29 cellular contexts compared by ENCODE assay signal in the genomic region with DNA sequence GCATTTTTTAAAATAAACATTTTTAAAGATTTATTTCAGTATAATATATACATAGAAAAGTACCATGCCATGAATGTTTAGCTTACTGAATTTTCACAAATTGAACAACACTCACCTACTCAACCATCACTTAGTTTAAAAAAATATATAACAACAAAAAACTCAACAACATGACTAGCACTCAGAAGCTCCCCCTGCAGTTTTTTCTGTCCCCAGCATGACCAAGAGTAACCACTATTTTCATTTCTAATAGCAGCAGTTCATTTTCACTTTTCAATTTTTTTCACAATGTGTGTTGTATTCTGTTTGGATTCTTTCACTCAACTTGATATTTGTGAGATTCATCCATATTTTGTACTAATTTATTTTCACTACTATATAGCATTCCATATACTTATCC.
A peak's percentile ranks its signal among the peaks of the same experiment; 100 is the strongest.
DNase-seq lines count a peak whose midpoint lies in the region; ATAC-seq, FAIRE-seq and TF ChIP-seq lines count a peak whose summit lies in the region.
"Had no signal": no experiment of that assay in that cellular context is flagged by ENCODE, and none has a peak within 500 bp of the region (broad histone marks: within the 10 kb centered on the region; RNA-seq: fewer than 3 reads in every experiment).

No MANE protein-coding gene starts in this region.

- H3K27ac ChIP-seq in K562 (ENCODE audit: extremely low read depth, low read depth, low read length) (no peak overlapping the region), osteoblast (ENCODE audit: low read depth, low read length) (no peak overlapping the region)
- H3K27ac ChIP-seq: 22Rv1, BLaER1, GM23248 had no signal

- H3K79me2 ChIP-seq in K562 (ENCODE audit: control insufficient read depth, insufficient read depth, low read length) = no peaks in the 10 kb centered on the region
- no peaks in the 10 kb centered on the region for H3K79me2 ChIP-seq in osteoblast (ENCODE audit: insufficient read depth, low read length)

- H3K4me2 ChIP-seq in K562 (ENCODE audit: insufficient read depth, low read length) (no peak overlapping the region), osteoblast (ENCODE audit: insufficient read depth, low read length) (no peak overlapping the region)
- H3K4me2 ChIP-seq: BLaER1, SK-N-SH had no signal

- H3K27me3 ChIP-seq in K562 (ENCODE audit: control insufficient read depth in 2 of 2, insufficient read depth in 2 of 2, low read length in 2 of 2) = no peaks in the 10 kb centered on the region
- no peaks in the 10 kb centered on the region for H3K27me3 ChIP-seq in osteoblast (ENCODE audit: insufficient read depth, low read length)
- H3K27me3 ChIP-seq: BLaER1 had no signal

- H3K27me3 Mint-ChIP-seq in stimulated activated naive CD8-positive, alpha-beta T cell treated with anti-CD3 and anti-CD28 coated beads, Interleukin-15, Interleukin-2, amounts not matched to agents 100 ng/mL and 50 ng/mL, for 24 hours = no peaks in the 10 kb centered on the region

- TF ChIP-seq CTCF in K562 (IDR thresholded peaks at IDR 0.05 in 2 of 3, conservative IDR thresholded peaks at IDR 0.05 in 1 of 3; ENCODE audit: insufficient read depth in 2 of 3, low read depth in 1 of 3, low read length in 3 of 3) = peak; percentile 24 to 53 (median 25); a peak in 3 of 6 replicates
- TF ChIP-seq CTCF in osteoblast (IDR thresholded peaks at IDR 0.05; ENCODE audit: extremely low read depth, low read depth, low read length) = no peak

- no peak for TF ChIP-seq EP300 in K562 (IDR thresholded peaks at IDR 0.05; ENCODE audit: low read length)

- peaks cover 5 to 17% of the 10 kb centered on the region in 2 experiments for H3K4me1 ChIP-seq in K562 (replicated peaks in 1 of 2; ENCODE audit: control insufficient read depth in 2 of 2, insufficient read depth in 2 of 2, low read length in 2 of 2)
- no peaks in the 10 kb centered on the region for H3K4me1 ChIP-seq in osteoblast (ENCODE audit: insufficient read depth, low read length)

- no peak for TF ChIP-seq POLR2A in K562 (conservative IDR thresholded peaks at IDR 0.05)

- H3K36me3 ChIP-seq in K562 (ENCODE audit: control insufficient read depth, insufficient read depth, low read length) = no peaks in the 10 kb centered on the region
- no peaks in the 10 kb centered on the region for H3K36me3 ChIP-seq in osteoblast (ENCODE audit: insufficient read depth, low read length)
- H3K36me3 ChIP-seq: BLaER1 had no signal

- H3K36me3 Mint-ChIP-seq in stimulated activated naive CD8-positive, alpha-beta T cell treated with anti-CD3 and anti-CD28 coated beads, Interleukin-15, Interleukin-2, amounts not matched to agents 100 ng/mL and 50 ng/mL, for 24 hours (ENCODE audit: low read depth) = no peaks in the 10 kb centered on the region
- H3K36me3 Mint-ChIP-seq: CD8-positive, alpha-beta memory T cell had no signal

- intact Hi-C loops in K562 (cut with micrococcal nuclease) = loop anchor here (5.0 kb wide), 1 partner anchor 55 kb away; no protein-coding TSS in a partner anchor

- H3K4me1 Mint-ChIP-seq in stimulated activated naive CD8-positive, alpha-beta T cell treated with anti-CD3 and anti-CD28 coated beads, Interleukin-15, Interleukin-2, amounts not matched to agents 100 ng/mL and 50 ng/mL, for 24 hours (ENCODE audit: low read depth) = peaks cover 7% of the 10 kb centered on the region

- H3K27ac Mint-ChIP-seq in stimulated activated naive CD8-positive, alpha-beta T cell treated with anti-CD3 and anti-CD28 coated beads, Interleukin-15, Interleukin-2, amounts not matched to agents 100 ng/mL and 50 ng/mL, for 24 hours = peak overlapping the region; percentile 5
- H3K27ac Mint-ChIP-seq: CD8-positive, alpha-beta memory T cell had no signal

- TF ChIP-seq RAD21 in K562 (CRISPR knock-in tag; conservative IDR thresholded peaks at IDR 0.05 in 1 of 2, IDR thresholded peaks at IDR 0.05 in 1 of 2) = peak; percentile 10 to 34; a peak in 1 of 4 replicates

- no TSS peak for BruUV-seq in K562 (replicated peaks; lab: Mats Ljungman, UMichigan)

- H4K20me1 ChIP-seq in K562 (replicated peaks; ENCODE audit: control insufficient read depth, insufficient read depth, low read length) = no peaks in the 10 kb centered on the region
- H4K20me1 ChIP-seq in osteoblast (ENCODE audit: insufficient read depth, low read length) = no peaks in the 10 kb centered on the region
- H4K20me1 ChIP-seq: BLaER1 had no signal

- DNase-seq in stimulated activated naive CD8-positive, alpha-beta T cell treated with anti-CD3 and anti-CD28 coated beads, Interleukin-15, Interleukin-2, amounts not matched to agents 100 U/mL and 50 U/mL, for 24 hours = no peak
- DNase-seq in NAMALWA (ENCODE audit: low spot score) (peak; percentile 21), K562 (ENCODE audit: extremely low read depth in 1 of 4, low spot score in 3 of 4) (peak in 2 of 4 experiments; percentile 24), NOMO-1 treated with dmso at 0.1 percent for 144 hours (lab: John Stamatoyannopoulos, UW; ENCODE audit: unreplicated experiment) (no peak), NOMO-1 treated with DMSO at 0.1 percent for 48 hours (lab: John Stamatoyannopoulos, UW; ENCODE audit: unreplicated experiment) (no peak), osteoblast (ENCODE audit: insufficient read length, low spot score, missing footprints) (no peak)
- DNase-seq in activated CD8-positive, alpha-beta memory T cell treated with anti-CD3 and anti-CD28 coated beads, Interleukin-2, amount 50 U/mL, for 48 hours = no peak
- DNase-seq: ACHN; Calu3; CD8-positive, alpha-beta memory T cell; GDM1; GM23248; IMR-90; Karpas-422; NCI-H1092; NCI-H1436; NCI-H1930; NCI-H2227 treated with DMSO at 0.1 percent for 48 hours; NCI-H510A; NCI-H82; SIG-M5; SK-N-SH; T-helper 2 cell had no signal

- no peaks in the 10 kb centered on the region for H3K9me3 Mint-ChIP-seq in stimulated activated naive CD8-positive, alpha-beta T cell treated with anti-CD3 and anti-CD28 coated beads, Interleukin-15, Interleukin-2, amounts not matched to agents 100 ng/mL and 50 ng/mL, for 24 hours

- H3K4me3 ChIP-seq in K562 (no peak overlapping the region), osteoblast (ENCODE audit: insufficient read depth, low read length) (no peak overlapping the region)
- H3K4me3 ChIP-seq: BLaER1, GM23248 had no signal

- H3K4me3 Mint-ChIP-seq in stimulated activated naive CD8-positive, alpha-beta T cell treated with anti-CD3 and anti-CD28 coated beads, Interleukin-15, Interleukin-2, amounts not matched to agents 100 ng/mL and 50 ng/mL, for 24 hours = no peak overlapping the region
- H3K4me3 Mint-ChIP-seq: CD8-positive, alpha-beta memory T cell had no signal

- FAIRE-seq in K562 (lab: Jason Lieb, UNC) = no peak
- FAIRE-seq: GM12891 had no signal

- H3K9me1 ChIP-seq in K562 (ENCODE audit: control insufficient read depth, insufficient read depth, low read length) = no peaks in the 10 kb centered on the region

- CTCF ChIA-PET in K562 (lab: Yijun Ruan, JAX; ENCODE audit: low intra/inter-chr PET ratio) = interaction anchor here (0.6 kb wide), 1 partner anchor 238 kb away, joined by 3 read pairs; no protein-coding TSS in a partner anchor

- POLR2A ChIA-PET in K562 (lab: Yijun Ruan, JAX) = interaction anchor here (0.7 kb wide), 2 partner anchors 12 to 25 kb away, joined by 3 read pairs; no protein-coding TSS in a partner anchor

- H2AFZ ChIP-seq in K562 (ENCODE audit: low read depth, low read length) (no peak overlapping the region), osteoblast (ENCODE audit: low read length) (no peak overlapping the region)
- H2AFZ ChIP-seq: GM23248 had no signal

- in situ Hi-C loops in K562 (cut with MboI) = no loop called here

- ATAC-seq in stimulated activated naive CD8-positive, alpha-beta T cell treated with anti-CD3 and anti-CD28 coated beads, Interleukin-15, Interleukin-2, amounts not matched to agents 100 U/mL and 50 U/mL, for 24 hours = no peak
- peak; percentile 59; the same call in 1 of the 3 replicates for ATAC-seq in K562
- ATAC-seq: HCT116, Panc1 had no signal

- H3K9ac ChIP-seq in K562 (ENCODE audit: insufficient read depth in 1 of 2, low read depth in 2 of 2, low read length in 2 of 2) = no peak overlapping the region
- H3K9ac ChIP-seq: BLaER1, GM23248, SK-N-SH had no signal

- no peaks in the 10 kb centered on the region for H3K9me3 ChIP-seq in K562 (replicated peaks; ENCODE audit: control insufficient read depth, insufficient read depth, low read depth, low read length)
- H3K9me3 ChIP-seq in osteoblast (ENCODE audit: low read depth, low read length) = no peaks in the 10 kb centered on the region
- H3K9me3 ChIP-seq: BLaER1, SK-N-SH had no signal

TF ChIP-seq in K562, 482 proteins besides CTCF, POLR2A, EP300 and RAD21 (continues in another document):
- TF ChIP-seq, protein P1, sequence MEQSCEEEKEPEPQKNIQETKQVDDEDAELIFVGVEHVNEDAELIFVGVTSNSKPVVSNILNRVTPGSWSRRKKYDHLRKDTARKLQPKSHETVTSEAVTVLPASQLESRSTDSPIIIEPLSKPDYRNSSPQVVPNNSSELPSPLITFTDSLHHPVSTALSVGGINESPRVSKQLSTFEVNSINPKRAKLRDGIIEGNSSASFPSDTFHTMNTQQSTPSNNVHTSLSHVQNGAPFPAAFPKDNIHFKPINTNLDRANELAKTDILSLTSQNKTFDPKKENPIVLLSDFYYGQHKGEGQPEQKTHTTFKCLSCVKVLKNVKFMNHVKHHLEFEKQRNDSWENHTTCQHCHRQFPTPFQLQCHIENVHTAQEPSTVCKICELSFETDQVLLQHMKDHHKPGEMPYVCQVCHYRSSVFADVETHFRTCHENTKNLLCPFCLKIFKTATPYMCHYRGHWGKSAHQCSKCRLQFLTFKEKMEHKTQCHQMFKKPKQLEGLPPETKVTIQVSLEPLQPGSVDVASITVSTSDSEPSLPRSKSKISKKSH (CRISPR knock-in tag; IDR thresholded peaks at IDR 0.05) = no peak
- no peak for TF ChIP-seq HOXB6 (CRISPR knock-in tag; IDR thresholded peaks at IDR 0.05; ENCODE audit: borderline replicate concordance)
- TF ChIP-seq SAP30 (IDR thresholded peaks at IDR 0.05; ENCODE audit: borderline replicate concordance, insufficient read depth, low read depth, low read length, poor library complexity, severe bottlenecking) = no peak
- TF ChIP-seq, protein P2, sequence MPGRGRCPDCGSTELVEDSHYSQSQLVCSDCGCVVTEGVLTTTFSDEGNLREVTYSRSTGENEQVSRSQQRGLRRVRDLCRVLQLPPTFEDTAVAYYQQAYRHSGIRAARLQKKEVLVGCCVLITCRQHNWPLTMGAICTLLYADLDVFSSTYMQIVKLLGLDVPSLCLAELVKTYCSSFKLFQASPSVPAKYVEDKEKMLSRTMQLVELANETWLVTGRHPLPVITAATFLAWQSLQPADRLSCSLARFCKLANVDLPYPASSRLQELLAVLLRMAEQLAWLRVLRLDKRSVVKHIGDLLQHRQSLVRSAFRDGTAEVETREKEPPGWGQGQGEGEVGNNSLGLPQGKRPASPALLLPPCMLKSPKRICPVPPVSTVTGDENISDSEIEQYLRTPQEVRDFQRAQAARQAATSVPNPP (IDR thresholded peaks at IDR 0.05; ENCODE audit: borderline replicate concordance, insufficient read depth, insufficient read length) = no peak
- TF ChIP-seq KDM4B (IDR thresholded peaks at IDR 0.05; ENCODE audit: borderline replicate concordance in 2 of 2, low read depth in 1 of 2) = no peak
- TF ChIP-seq HDAC3 (IDR thresholded peaks at IDR 0.05; ENCODE audit: borderline replicate concordance, partially characterized antibody) = no peak
